ENCODE assay signal across 8 cellular contexts in the genomic region with DNA sequence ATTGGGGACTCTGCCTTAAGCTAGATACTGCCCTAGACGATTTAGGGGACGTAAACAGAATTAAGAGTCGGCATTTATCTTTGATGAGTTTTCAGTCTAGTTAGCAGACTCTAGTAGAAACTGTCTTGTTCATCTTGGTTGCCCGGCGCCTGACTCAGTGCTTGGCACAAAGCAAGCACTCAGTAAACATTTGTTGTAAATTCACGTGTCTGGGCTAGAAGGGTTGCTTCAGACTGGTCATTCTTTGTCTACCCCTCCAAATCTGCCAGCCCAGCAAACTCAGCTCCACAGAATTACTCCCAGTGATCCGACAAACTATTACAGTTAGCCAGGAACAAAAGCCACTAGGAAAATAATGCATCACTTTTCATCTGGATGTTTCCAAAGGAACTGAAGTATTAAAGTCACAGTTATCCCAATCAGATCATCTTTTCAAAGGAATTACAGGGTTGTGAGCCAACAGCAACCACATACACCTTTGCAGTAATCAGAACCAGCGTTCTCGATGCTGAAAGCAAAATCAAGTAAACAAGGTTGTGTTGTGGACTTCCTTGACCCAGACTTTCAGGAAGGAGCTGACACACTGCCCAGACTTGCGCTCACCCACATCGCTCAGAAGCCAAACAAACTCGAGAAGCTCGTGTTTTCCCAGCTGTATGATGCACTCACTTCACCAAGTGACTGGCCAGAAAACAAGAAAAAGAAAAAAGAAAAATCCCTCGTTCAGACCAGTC.
DNase-seq lines count a peak whose midpoint lies in the region; ATAC-seq and TF ChIP-seq lines count a peak whose summit lies in the region.

No MANE protein-coding gene starts in this region.

- DNase-seq in NCI-H510A treated with DMSO at 0.1 percent for 48 hours (lab: John Stamatoyannopoulos, UW) (peak; percentile 44), NCI-H510A (lab: John Stamatoyannopoulos, UW) (no peak), esophagus squamous epithelium (lab: John Stamatoyannopoulos, UW) (no peak), uterus (peak; percentile 74), GM19240 (ENCODE audit: insufficient read length, low spot score) (no peak), MV-4-11 (lab: John Stamatoyannopoulos, UW) (no peak)

- peaks cover 9 to 44% (median 33%) of the 10 kb centered on the region in 3 donors for H3K4me1 ChIP-seq in esophagus squamous epithelium
- peaks cover 6% of the 10 kb centered on the region for H3K4me1 ChIP-seq in mucosa of stomach (ENCODE audit: control insufficient read depth, insufficient read depth, low read length)
- peaks cover 0 to 4% of the 10 kb centered on the region in 2 donors for H3K4me1 ChIP-seq in uterus

- H3K9me3 ChIP-seq in esophagus squamous epithelium (no peaks in the 10 kb centered on the region), mucosa of stomach (ENCODE audit: control insufficient read depth, low read length) (no peaks in the 10 kb centered on the region), uterus (no peaks in the 10 kb centered on the region)

- peak overlapping the region; percentile 7 to 86 (median 56) for H3K27ac ChIP-seq in esophagus squamous epithelium
- peak overlapping the region; percentile 80 to 90 for H3K27ac ChIP-seq in uterus

- H3K9ac ChIP-seq in mucosa of stomach (ENCODE audit: low read length), result peak overlapping the region; percentile 11

- 18 to 23% methylated on average over 12 to 14 of the region's 14 CpGs for WGBS in esophagus squamous epithelium, 2 donors

- TF ChIP-seq CTCF in esophagus squamous epithelium (IDR thresholded peaks at IDR 0.05) (no peak), uterus (IDR thresholded peaks at IDR 0.05) (no peak)

- H3K27me3 ChIP-seq in esophagus squamous epithelium (no peaks in the 10 kb centered on the region), mucosa of stomach (ENCODE audit: control insufficient read depth, insufficient read depth, low read length) (no peaks in the 10 kb centered on the region), uterus (no peaks in the 10 kb centered on the region)

- intact Hi-C loops in esophagus squamous epithelium (cut with DNase I) (no loop called here), uterus (cut with DNase I; ENCODE audit: low total_unique reads) (no loop called here)

- H3K4me3 ChIP-seq in esophagus squamous epithelium (peak overlapping the region in 1 of 4 donors; percentile 48), mucosa of stomach (ENCODE audit: low read length) (no peak overlapping the region), uterus (peak overlapping the region in 1 of 2 donors; percentile 9)

- TF ChIP-seq POLR2A in esophagus squamous epithelium (IDR thresholded peaks at IDR 0.05), result no peak
- TF ChIP-seq POLR2A in uterus (IDR thresholded peaks at IDR 0.05), result peak in 1 of 2 donors; percentile 12

- no peak for ATAC-seq in GM19463 (IDR thresholded peaks at IDR 0.05; ENCODE audit: unreplicated experiment)

- no peaks in the 10 kb centered on the region for H3K36me3 ChIP-seq in esophagus squamous epithelium
- H3K36me3 ChIP-seq in mucosa of stomach (ENCODE audit: control insufficient read depth, insufficient read depth, low read length), result no peaks in the 10 kb centered on the region
- no peaks in the 10 kb centered on the region for H3K36me3 ChIP-seq in uterus

Comparison
In these comparisons a context has a peak if more than half of its experiments do, and no peak if none do; other contexts are left out.
1. DNase-seq: peak in NCI-H510A treated with DMSO at 0.1 percent for 48 hours (single experiment) and uterus (2 of 2); none in NCI-H510A (single experiment), esophagus squamous epithelium (single experiment), GM19240 (single experiment) and MV-4-11 (single experiment).